ENCODE assay signal across 9 cellular contexts in the genomic region with DNA sequence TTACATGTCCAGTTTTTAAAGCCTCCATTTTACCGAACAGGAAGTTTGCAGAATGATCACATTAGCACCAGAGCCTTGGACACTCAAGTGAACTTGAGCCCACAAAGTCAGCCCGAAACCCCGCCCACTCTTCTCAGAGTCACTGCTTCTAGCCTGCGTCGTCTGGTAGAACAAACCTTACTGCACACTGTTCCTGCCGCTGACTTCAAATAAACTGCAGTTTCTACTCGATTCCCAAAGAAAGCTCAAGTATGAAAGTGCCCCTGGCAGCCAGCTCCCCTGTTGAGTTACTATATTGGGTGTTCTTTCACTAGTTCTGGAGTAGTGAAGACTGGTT.
A peak's percentile ranks its signal among the peaks of the same experiment; 100 is the strongest.
DNase-seq lines count a peak whose midpoint lies in the region; ATAC-seq and TF ChIP-seq lines count a peak whose summit lies in the region.
"Had no signal": no experiment of that assay in that cellular context is flagged by ENCODE, and none has a peak within 500 bp of the region (broad histone marks: within the 10 kb centered on the region; RNA-seq: fewer than 3 reads in every experiment).

No MANE protein-coding gene starts in this region.

- DNase-seq in NCI-H1417 (lab: John Stamatoyannopoulos, UW) (peak; percentile 40 to 81 (median 71)), NCI-H1417 treated with DMSO at 0.1 percent for 48 hours (lab: John Stamatoyannopoulos, UW) (no peak), body of pancreas (peak; percentile 83 to 91 (median 88)), left lung (peak; percentile 81 to 87), stromal cell of bone marrow (ENCODE audit: low read depth) (peak; percentile 45)
- DNase-seq: 8988T had no signal

- intact Hi-C loops in body of pancreas (cut with DNase I) (no loop called here), left lung (cut with DNase I) (no loop called here)

- peak; percentile 88 for ATAC-seq in body of pancreas
- peak; percentile 97 for ATAC-seq in left lung
- ATAC-seq in HG03469 (IDR thresholded peaks at IDR 0.05; ENCODE audit: unreplicated experiment): no peak
- ATAC-seq in GM18909 (IDR thresholded peaks at IDR 0.05; ENCODE audit: poor library complexity, unreplicated experiment): no peak
- no peak for ATAC-seq in GM19324 (IDR thresholded peaks at IDR 0.05; ENCODE audit: low FRiP score, unreplicated experiment)

- H3K4me3 ChIP-seq in body of pancreas: no peak overlapping the region
- no peak overlapping the region for H3K4me3 ChIP-seq in left lung

- H3K4me1 ChIP-seq in body of pancreas (peaks cover 30% of the 10 kb centered on the region), left lung (peaks cover 5 to 24% of the 10 kb centered on the region in 2 donors)

- TF ChIP-seq CTCF in body of pancreas (IDR thresholded peaks at IDR 0.05): no peak
- no peak for TF ChIP-seq CTCF in left lung (IDR thresholded peaks at IDR 0.05)

- 28 to 42% methylated on average over 7 of the region's 7 CpGs for WGBS in body of pancreas, 2 donors

- peak in 2 of 3 donors; percentile 18 to 35 for TF ChIP-seq POLR2A in body of pancreas (IDR thresholded peaks at IDR 0.05)

- H3K27me3 ChIP-seq in body of pancreas: no peaks in the 10 kb centered on the region
- H3K27me3 ChIP-seq in left lung: no peaks in the 10 kb centered on the region

- H3K36me3 ChIP-seq in body of pancreas (replicated peaks in 1 of 2; ENCODE audit: insufficient read depth in 1 of 2, low read depth in 2 of 2) (no peaks in the 10 kb centered on the region), left lung (peaks cover 0 to 10% of the 10 kb centered on the region in 2 donors)

- H3K27ac ChIP-seq in body of pancreas: peak overlapping the region; percentile 28 to 84 (median 70)
- H3K27ac ChIP-seq in left lung: peak overlapping the region; percentile 61 to 82

- H3K9me3 ChIP-seq in body of pancreas (no peaks in the 10 kb centered on the region), left lung (no peaks in the 10 kb centered on the region)

Comparison
In these comparisons a context has a peak if more than half of its experiments do, and no peak if none do; other contexts are left out.
1. ATAC-seq: peak in body of pancreas (single experiment) and left lung (single experiment); none in HG03469 (single experiment), GM18909 (single experiment) and GM19324 (single experiment).